1 cellular context compared by ENCODE assay signal in genomic region chr5:139177809-139178581, GRCh38.
TF ChIP-seq lines count a peak whose summit lies in the region.

No MANE protein-coding gene starts in this region.

TF ChIP-seq in GM12878, 131 proteins besides CTCF, POLR2A, EP300 and RAD21 (continued from another document):
- peak; percentile 66 for TF ChIP-seq CREM (IDR thresholded peaks at IDR 0.05; ENCODE audit: low read depth)
- no peak for TF ChIP-seq ZNF622 (IDR thresholded peaks at IDR 0.05)
- no peak for TF ChIP-seq POLR2AphosphoS2 (IDR thresholded peaks at IDR 0.05; ENCODE audit: low read depth, low read length)
- peak; percentile 97 for TF ChIP-seq DPF2 (IDR thresholded peaks at IDR 0.05)
- TF ChIP-seq SUPT20H (IDR thresholded peaks at IDR 0.05; ENCODE audit: borderline replicate concordance, control insufficient read depth, low read depth, low read length), result no peak
- peak; percentile 63 for TF ChIP-seq SP1 (IDR thresholded peaks at IDR 0.05; ENCODE audit: low read depth, low read length)
- TF ChIP-seq EGR1 (IDR thresholded peaks at IDR 0.05; ENCODE audit: borderline replicate concordance in 1 of 2, low read depth in 2 of 2, low read length in 2 of 2), result peak in 1 of 2 experiments; percentile 92; a peak in 2 of 3 replicates
- peak; percentile 98 to 99 for TF ChIP-seq IKZF2 (IDR thresholded peaks at IDR 0.05)
- TF ChIP-seq PAX5 (IDR thresholded peaks at IDR 0.05; ENCODE audit: borderline replicate concordance, low read depth, low read length), result peak; percentile 84; the same call in 1 of the 2 replicates
- TF ChIP-seq ATF3 (IDR thresholded peaks at IDR 0.05; ENCODE audit: borderline replicate concordance, extremely low read depth, low read depth, low read length), result no peak
- peak; percentile 99 for TF ChIP-seq EED (IDR thresholded peaks at IDR 0.05; ENCODE audit: low read depth)
- peak; percentile 50; the same call in 1 of the 2 replicates for TF ChIP-seq MLLT1 (IDR thresholded peaks at IDR 0.05)
- TF ChIP-seq POLR2AphosphoS5 (IDR thresholded peaks at IDR 0.05; ENCODE audit: low read length), result no peak
- no peak for TF ChIP-seq YY1 (IDR thresholded peaks at IDR 0.05; ENCODE audit: low read depth, low read length)
- no peak for TF ChIP-seq RB1 (IDR thresholded peaks at IDR 0.05; ENCODE audit: borderline replicate concordance)
- peak; percentile 97 for TF ChIP-seq IRF4 (IDR thresholded peaks at IDR 0.05; ENCODE audit: low read depth, low read length)
- TF ChIP-seq ZNF24 (IDR thresholded peaks at IDR 0.05), result peak; percentile 29; the same call in 1 of the 2 replicates
- 0 out of 2 replicates have a peak, but pooled peaks have one; percentile 5 for TF ChIP-seq MXI1 (IDR thresholded peaks at IDR 0.05; ENCODE audit: low read depth, low read length)
- peak; percentile 73; the same call in 1 of the 2 replicates for TF ChIP-seq GATAD2B (conservative IDR thresholded peaks at IDR 0.05; ENCODE audit: low read depth)
- no peak for TF ChIP-seq USF1 (IDR thresholded peaks at IDR 0.05; ENCODE audit: borderline replicate concordance, extremely low read length, insufficient read depth, low read depth, low read length)
- TF ChIP-seq NR2F1 (conservative IDR thresholded peaks at IDR 0.05), result peak; percentile 71
- TF ChIP-seq MEF2A (IDR thresholded peaks at IDR 0.05; ENCODE audit: insufficient read depth, low read depth, low read length), result 0 out of 2 replicates have a peak, but pooled peaks have one; percentile 10
- peak; percentile 40 to 46; a peak in 2 of 4 replicates for TF ChIP-seq BHLHE40 (IDR thresholded peaks at IDR 0.05; ENCODE audit: borderline replicate concordance in 1 of 2, low read depth in 2 of 2, low read length in 1 of 2)
- TF ChIP-seq BCL11A (IDR thresholded peaks at IDR 0.05; ENCODE audit: low read depth, low read length), result peak; percentile 90
- TF ChIP-seq IKZF1 (conservative IDR thresholded peaks at IDR 0.05), result peak; percentile 98
- peak; percentile 99 for TF ChIP-seq RELB (IDR thresholded peaks at IDR 0.05; ENCODE audit: low read depth)
- peak; percentile 38; the same call in 1 of the 2 replicates for TF ChIP-seq PKNOX1 (IDR thresholded peaks at IDR 0.05)
- no peak for TF ChIP-seq ATF7 (IDR thresholded peaks at IDR 0.05; ENCODE audit: low read depth)
- peak; percentile 74; the same call in 2 of the 3 replicates for TF ChIP-seq POU2F2 (IDR thresholded peaks at IDR 0.05; ENCODE audit: borderline replicate concordance, low read depth, low read length)
- no peak for TF ChIP-seq TBL1XR1 (IDR thresholded peaks at IDR 0.05; ENCODE audit: low read depth, low read length)
- TF ChIP-seq BMI1 (IDR thresholded peaks at IDR 0.05; ENCODE audit: borderline replicate concordance), result 0 out of 2 replicates have a peak, but pooled peaks have one; percentile 55
- TF ChIP-seq LARP7 (IDR thresholded peaks at IDR 0.05), result peak; percentile 45; the same call in 1 of the 2 replicates
- peak; percentile 97 for TF ChIP-seq SPI1 (IDR thresholded peaks at IDR 0.05; ENCODE audit: borderline replicate concordance, insufficient read depth, low read depth, low read length)
- TF ChIP-seq RUNX3 (IDR thresholded peaks at IDR 0.05; ENCODE audit: low read length), result peak; percentile 94
- TF ChIP-seq NFIC (IDR thresholded peaks at IDR 0.05; ENCODE audit: low read depth, low read length), result peak; percentile 78
